Comparison of ENCODE assay signal across 24 cellular contexts in the genomic region with DNA sequence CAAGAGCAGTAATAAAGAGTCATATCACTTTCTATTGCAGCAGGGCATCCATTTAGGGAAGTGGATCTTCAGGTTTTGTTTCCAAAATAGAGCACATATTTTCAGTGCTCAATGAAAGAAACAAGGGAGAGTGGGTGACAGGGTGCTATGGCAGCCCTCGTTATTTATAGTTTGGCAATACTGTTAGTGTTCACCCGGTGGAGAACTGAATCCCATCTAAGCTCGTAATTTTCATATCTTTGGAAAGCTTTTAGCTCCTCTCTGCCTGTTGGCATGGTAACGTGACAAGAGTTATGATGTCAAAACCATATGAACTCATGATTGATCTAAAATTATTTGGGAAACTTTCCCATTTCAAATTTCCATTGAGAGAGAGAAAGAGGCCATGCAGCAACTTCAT.
DNase-seq lines count a peak whose midpoint lies in the region; ATAC-seq and TF ChIP-seq lines count a peak whose summit lies in the region.
"Had no signal": no experiment of that assay in that cellular context is flagged by ENCODE, and none has a peak within 500 bp of the region (broad histone marks: within the 10 kb centered on the region; RNA-seq: fewer than 3 reads in every experiment).

No MANE protein-coding gene starts in this region.

- no peak overlapping the region for H3K4me3 ChIP-seq in IMR-90 (ENCODE audit: insufficient read depth, low read depth, low read length)
- H3K4me3 ChIP-seq in H7 (ENCODE audit: insufficient read depth, low read depth, low read length): no peak overlapping the region
- H3K4me3 ChIP-seq: BLaER1 treated with 17β-estradiol and CSF1 and Interleukin-3, amounts not matched to agents 10 nM and 100 nM; HAP-1 had no signal

- intact Hi-C loops in IMR-90 (cut with micrococcal nuclease): no loop called here

- CTCF ChIA-PET in IMR-90 (lab: Yijun Ruan, JAX): no interaction called here
- CTCF ChIA-PET in WTC11 (lab: Charles Lee): no interaction called here

- BruUV-seq in IMR-90 (replicated peaks; lab: Mats Ljungman, UMichigan): no TSS peak

- no peak for ATAC-seq in IMR-90 (ENCODE audit: low read depth)
- no peak for ATAC-seq in WTC11
- ATAC-seq: HepG2, PC-3 had no signal

- H2AFZ ChIP-seq in IMR-90 (replicated peaks; ENCODE audit: low read length, poor library complexity): no peak overlapping the region

- no peak overlapping the region for H2AK5ac ChIP-seq in IMR-90 (ENCODE audit: low read depth, low read length)

- H3K9me3 ChIP-seq in IMR-90 (ENCODE audit: control insufficient read depth, insufficient read depth, low read length): no peaks in the 10 kb centered on the region
- H3K9me3 ChIP-seq: BLaER1 treated with 17β-estradiol and CSF1 and Interleukin-3, amounts not matched to agents 10 nM and 100 nM; HAP-1; SK-N-SH had no signal

- H3K18ac ChIP-seq in IMR-90 (ENCODE audit: low read depth, low read length): peak overlapping the region; percentile 75; the same call in 1 of the 2 replicates

- no peak overlapping the region for H3K9ac ChIP-seq in IMR-90 (ENCODE audit: low read depth, low read length)
- H3K9ac ChIP-seq: BLaER1 treated with 17β-estradiol and CSF1 and Interleukin-3, amounts not matched to agents 10 nM and 100 nM; SK-N-SH had no signal

- no peak overlapping the region for H2BK5ac ChIP-seq in IMR-90 (ENCODE audit: low read depth, low read length, poor library complexity, severe bottlenecking)

- TF ChIP-seq POLR2A in IMR-90 (IDR thresholded peaks at IDR 0.05; ENCODE audit: low read depth, low read length): no peak

- H3K27ac Mint-ChIP-seq in WTC11: peak overlapping the region; percentile 28
- H3K27ac Mint-ChIP-seq: CD4-positive, alpha-beta T cell; HFFc6 had no signal

- no peak for TF ChIP-seq CTCF in IMR-90 (conservative IDR thresholded peaks at IDR 0.05; ENCODE audit: low read depth, low read length)
- no peak for TF ChIP-seq CTCF in WTC11 (IDR thresholded peaks at IDR 0.05)

- H3K14ac ChIP-seq in IMR-90 (replicated peaks; ENCODE audit: low read depth, low read length): no peak overlapping the region

- H3K4me3 Mint-ChIP-seq in WTC11: no peak overlapping the region
- H3K4me3 Mint-ChIP-seq: CD4-positive, alpha-beta T cell; HFFc6 had no signal

- no peaks in the 10 kb centered on the region for H3K9me1 ChIP-seq in IMR-90 (ENCODE audit: insufficient read depth, low read length)

- no peak overlapping the region for H3K56ac ChIP-seq in IMR-90 (ENCODE audit: extremely low read depth, insufficient read depth, low read length)

- no peak overlapping the region for H3K4me2 ChIP-seq in IMR-90 (ENCODE audit: low read depth, low read length)
- H3K4me2 ChIP-seq: BLaER1 treated with 17β-estradiol and CSF1 and Interleukin-3, amounts not matched to agents 10 nM and 100 nM; SK-N-SH had no signal

- H2AK9ac ChIP-seq in IMR-90 (replicated peaks; ENCODE audit: low read depth, low read length, poor library complexity): no peak overlapping the region

- no peak overlapping the region for H3K27ac ChIP-seq in IMR-90 (ENCODE audit: insufficient read depth, low read length)
- H3K27ac ChIP-seq: BLaER1 treated with 17β-estradiol and CSF1 and Interleukin-3, amounts not matched to agents 10 nM and 100 nM had no signal

- H3K36me3 Mint-ChIP-seq in WTC11: peaks cover 2% of the 10 kb centered on the region

- H4K8ac ChIP-seq in IMR-90 (ENCODE audit: low read depth in 2 of 2, low read length in 2 of 2): no peak overlapping the region

- no peak overlapping the region for H2BK120ac ChIP-seq in IMR-90 (ENCODE audit: low read depth, low read length)

- no peaks in the 10 kb centered on the region for H3K79me1 ChIP-seq in IMR-90 (ENCODE audit: low read depth in 1 of 2, low read length in 2 of 2)

- peaks cover 81% of the 10 kb centered on the region for H3K4me1 Mint-ChIP-seq in WTC11

- no peaks in the 10 kb centered on the region for H4K20me1 ChIP-seq in IMR-90 (ENCODE audit: insufficient read depth, low read length)
- H4K20me1 ChIP-seq: BLaER1 treated with 17β-estradiol and CSF1 and Interleukin-3, amounts not matched to agents 10 nM and 100 nM had no signal

- no peak overlapping the region for H4K5ac ChIP-seq in IMR-90 (ENCODE audit: low read depth, low read length)

- H2BK20ac ChIP-seq in IMR-90 (ENCODE audit: low read depth, low read length): no peak overlapping the region

- 60% methylated on average over 1 of the region's 4 CpGs; no CpG with 5 or more reads in 1 of the 2 experiments for WGBS in IMR-90 (ENCODE audit: extremely low coverage in 2 of 2, insufficient read length in 1 of 2), 2 experiments

- H3K27me3 Mint-ChIP-seq in WTC11 (ENCODE audit: low read depth): no peaks in the 10 kb centered on the region
- H3K27me3 Mint-ChIP-seq: CD4-positive, alpha-beta T cell had no signal

- H4K91ac ChIP-seq in IMR-90 (ENCODE audit: insufficient read depth, low read depth, low read length): no peak overlapping the region

- no peak overlapping the region for H3K23ac ChIP-seq in IMR-90 (ENCODE audit: low read depth, low read length)

- H3K36me3 ChIP-seq in IMR-90 (ENCODE audit: control insufficient read depth, insufficient read depth, low read length): no peaks in the 10 kb centered on the region
- no peaks in the 10 kb centered on the region for H3K36me3 ChIP-seq in H7 (replicated peaks; ENCODE audit: control insufficient read depth, insufficient read depth, low read length)
- H3K36me3 ChIP-seq: BLaER1 treated with 17β-estradiol and CSF1 and Interleukin-3, amounts not matched to agents 10 nM and 100 nM; HAP-1 had no signal

- peaks cover 2% of the 10 kb centered on the region for H3K4me1 ChIP-seq in IMR-90 (ENCODE audit: control insufficient read depth, insufficient read depth, low read length)
- H3K4me1 ChIP-seq: BLaER1 treated with 17β-estradiol and CSF1 and Interleukin-3, amounts not matched to agents 10 nM and 100 nM; HAP-1 had no signal

- peaks cover 17% of the 10 kb centered on the region for H3K9me3 Mint-ChIP-seq in WTC11
- H3K9me3 Mint-ChIP-seq: HFFc6 had no signal

- dilution Hi-C loops in IMR-90 (cut with HindIII; ENCODE audit: low sequenced_read_pairs, unreplicated experiment): no loop called here

- DNase-seq in Ammon's horn (ENCODE audit: low spot score): peak; percentile 58
- no peak for DNase-seq in IMR-90
- DNase-seq in WTC11 (ENCODE audit: low spot score): no peak
- DNase-seq in middle frontal gyrus (ENCODE audit: extremely low spot score, low spot score): peak; percentile 60
- DNase-seq in NK-92 (lab: John Stamatoyannopoulos, UW; ENCODE audit: unreplicated experiment): no peak
- DNase-seq in H7: no peak
- DNase-seq in NCI-H82 treated with DMSO at 0.1 percent for 48 hours (lab: John Stamatoyannopoulos, UW; ENCODE audit: unreplicated experiment): no peak
- DNase-seq: CD4-positive, alpha-beta T cell; HFFc6; KG1; MM.1S; NCI-H1048; NCI-H1417; NCI-H1694 treated with DMSO at 0.1 percent for 48 hours; NCI-H2081; NCI-H2171 treated with DMSO at 0.1 percent for 48 hours; NCI-H446; NCI-H526 treated with DMSO at 0.1 percent for 48 hours; PC-3; SK-N-SH; SW 1271 had no signal

- in situ Hi-C loops in IMR-90 (cut with MboI; ENCODE audit: low sequenced_read_pairs): no loop called here

- TF ChIP-seq RAD21 in IMR-90 (IDR thresholded peaks at IDR 0.05; ENCODE audit: low read length): no peak

- POLR2A ChIA-PET in IMR-90 (lab: Charles Lee; ENCODE audit: unreplicated experiment) (no interaction called here), WTC11 (lab: Charles Lee) (no interaction called here)

- no peak overlapping the region for H2BK15ac ChIP-seq in IMR-90 (ENCODE audit: low read depth, low read length)

- H3K27me3 ChIP-seq in IMR-90 (ENCODE audit: control insufficient read depth, insufficient read depth, low read length) (peaks cover 1% of the 10 kb centered on the region; the same call in 1 of the 2 replicates), H7 (ENCODE audit: control insufficient read depth, insufficient read depth, low read length) (no peaks in the 10 kb centered on the region)
- H3K27me3 ChIP-seq: BLaER1 treated with 17β-estradiol and CSF1 and Interleukin-3, amounts not matched to agents 10 nM and 100 nM had no signal

- no peak overlapping the region for H3K4ac ChIP-seq in IMR-90 (ENCODE audit: low read depth, low read length)

TF ChIP-seq in IMR-90, 13 proteins besides CTCF, POLR2A, EP300 and RAD21 (continues in another document):
- TF ChIP-seq MAFK (IDR thresholded peaks at IDR 0.05; ENCODE audit: low read depth, low read length): no peak
- TF ChIP-seq SMC3 (IDR thresholded peaks at IDR 0.05; ENCODE audit: low read depth, low read length): no peak
- TF ChIP-seq RCOR1 (IDR thresholded peaks at IDR 0.05; ENCODE audit: insufficient replicate concordance, low read length): no peak
- TF ChIP-seq CHD1 (IDR thresholded peaks at IDR 0.05; ENCODE audit: low read depth, low read length): no peak
- TF ChIP-seq RFX5 (IDR thresholded peaks at IDR 0.05; ENCODE audit: low read depth, low read length): no peak
- no peak for TF ChIP-seq NFE2L2 (IDR thresholded peaks at IDR 0.05; ENCODE audit: low read depth, low read length)
- no peak for TF ChIP-seq FOS (IDR thresholded peaks at IDR 0.05; ENCODE audit: low read depth, low read length)
- TF ChIP-seq, protein P1, sequence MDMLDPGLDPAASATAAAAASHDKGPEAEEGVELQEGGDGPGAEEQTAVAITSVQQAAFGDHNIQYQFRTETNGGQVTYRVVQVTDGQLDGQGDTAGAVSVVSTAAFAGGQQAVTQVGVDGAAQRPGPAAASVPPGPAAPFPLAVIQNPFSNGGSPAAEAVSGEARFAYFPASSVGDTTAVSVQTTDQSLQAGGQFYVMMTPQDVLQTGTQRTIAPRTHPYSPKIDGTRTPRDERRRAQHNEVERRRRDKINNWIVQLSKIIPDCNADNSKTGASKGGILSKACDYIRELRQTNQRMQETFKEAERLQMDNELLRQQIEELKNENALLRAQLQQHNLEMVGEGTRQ (IDR thresholded peaks at IDR 0.05; ENCODE audit: low read depth, low read length): no peak

TF ChIP-seq in WTC11, 78 proteins besides CTCF, POLR2A, EP300 and RAD21 (continues in another document):
- TF ChIP-seq, protein P2, sequence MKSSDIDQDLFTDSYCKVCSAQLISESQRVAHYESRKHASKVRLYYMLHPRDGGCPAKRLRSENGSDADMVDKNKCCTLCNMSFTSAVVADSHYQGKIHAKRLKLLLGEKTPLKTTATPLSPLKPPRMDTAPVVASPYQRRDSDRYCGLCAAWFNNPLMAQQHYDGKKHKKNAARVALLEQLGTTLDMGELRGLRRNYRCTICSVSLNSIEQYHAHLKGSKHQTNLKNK (CRISPR knock-in tag; IDR thresholded peaks at IDR 0.05): no peak

Comparison
In these comparisons a context has a peak if more than half of its experiments do, and no peak if none do; other contexts are left out.
1. DNase-seq: peak in Ammon's horn (single experiment) and middle frontal gyrus (single experiment); none in IMR-90 (single experiment), WTC11 (single experiment), NK-92 (single experiment), H7 (single experiment) and NCI-H82 treated with DMSO at 0.1 percent for 48 hours (single experiment).